ENCODE assay signal across 29 cellular contexts in the genomic region with DNA sequence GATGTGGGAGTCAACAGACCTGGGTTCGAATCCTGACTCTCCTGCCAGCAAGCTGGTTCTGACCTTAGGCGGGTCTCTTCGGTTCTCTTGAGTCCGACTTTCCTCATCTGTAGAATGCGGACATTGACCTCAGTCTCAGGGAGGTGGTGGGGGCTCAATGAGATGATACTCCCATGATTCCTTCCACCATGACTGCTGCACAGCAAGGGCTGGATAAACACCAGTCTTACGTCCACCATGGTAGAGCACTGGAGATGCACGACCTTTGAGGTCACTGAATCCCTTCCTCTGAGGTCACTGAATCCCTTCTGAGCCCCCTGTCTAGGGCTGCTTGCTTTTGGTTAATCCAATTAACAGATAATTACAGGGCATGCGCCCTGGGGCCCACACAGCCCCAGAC. TPM values are rescaled to one million over a fixed set of nuclear protein-coding genes. Genes with fewer than 3 reads are reported as not detected.
"Had no signal": no experiment of that assay in that cellular context is flagged by ENCODE, and none has a peak within 500 bp of the region (broad histone marks: within the 10 kb centered on the region; RNA-seq: fewer than 3 reads in every experiment).

No MANE protein-coding gene starts in this region.

- H3K9me3 ChIP-seq: colonic mucosa, gastrocnemius medialis, left lung, lower lobe of right lung had no signal

- H3K27me3 ChIP-seq: colonic mucosa, gastrocnemius medialis, heart right ventricle, left lung had no signal

- H3K4me3 ChIP-seq: colonic mucosa, dorsolateral prefrontal cortex, esophagus squamous epithelium, gastrocnemius medialis, heart right ventricle, left lung, lower lobe of right lung had no signal

- H3K27me3 Mint-ChIP-seq: dendritic cell treated with granulocyte-macrophage colony-stimulating factor and Interleukin-4, amounts not matched to agents 40 ng/mL and 50 ng/mL, for 4 days had no signal

- H3K4me1 ChIP-seq: colonic mucosa, esophagus squamous epithelium, gastrocnemius medialis, heart right ventricle, lower lobe of right lung had no signal

- H3K4me3 Mint-ChIP-seq: dendritic cell treated with granulocyte-macrophage colony-stimulating factor and Interleukin-4, amounts not matched to agents 40 ng/mL and 50 ng/mL, for 4 days; mesothelial cell of epicardium had no signal

- H3K36me3 Mint-ChIP-seq: mesothelial cell of epicardium had no signal

- H3K27ac ChIP-seq: colonic mucosa, dorsolateral prefrontal cortex, esophagus squamous epithelium, gastrocnemius medialis, heart right ventricle, left lung, lower lobe of right lung had no signal

- DNase-seq: colonic mucosa; cortex of kidney; dorsolateral prefrontal cortex; effector CD4-positive, alpha-beta T cell; effector memory CD4-positive, alpha-beta T cell; esophagus squamous epithelium; foreskin fibroblast; foreskin melanocyte; gastrocnemius medialis; glutamatergic neuron; head of caudate nucleus; heart right ventricle; hippocampal formation; left cardiac atrium; left lung; left ventricle myocardium superior; lower lobe of right lung; mesenchymal stem cell had no signal

- H3K36me3 ChIP-seq: colonic mucosa, esophagus squamous epithelium, gastrocnemius medialis, heart right ventricle, left lung, lower lobe of right lung had no signal

- H3K27ac Mint-ChIP-seq: dendritic cell treated with granulocyte-macrophage colony-stimulating factor and Interleukin-4, amounts not matched to agents 40 ng/mL and 50 ng/mL, for 4 days; mesothelial cell of epicardium had no signal

- H3K9me3 Mint-ChIP-seq: dendritic cell treated with granulocyte-macrophage colony-stimulating factor and Interleukin-4, amounts not matched to agents 40 ng/mL and 50 ng/mL, for 4 days; mesothelial cell of epicardium had no signal

- ATAC-seq: gastrocnemius medialis, heart right ventricle, left cardiac atrium, left lung, left ventricle myocardium superior, lower lobe of right lung had no signal

RNA-seq across cellular contexts. Expression of gene SMIM23, which starts 12.5 kb away (rescaled TPM):
- total RNA-seq: colonic mucosa, dorsolateral prefrontal cortex, endothelial cell of umbilical vein, epithelial cell of proximal tubule, esophagus squamous epithelium, gastrocnemius medialis, glomerular endothelial cell, heart right ventricle, kidney epithelial cell, left cardiac atrium, left lung, left ventricle myocardium superior, lower leg skin, lower lobe of right lung, lung microvascular endothelial cell, mesenteric fat pad, mesothelial cell of epicardium, mononuclear cell, mucosa of gallbladder had no signal
